In the genomic region with DNA sequence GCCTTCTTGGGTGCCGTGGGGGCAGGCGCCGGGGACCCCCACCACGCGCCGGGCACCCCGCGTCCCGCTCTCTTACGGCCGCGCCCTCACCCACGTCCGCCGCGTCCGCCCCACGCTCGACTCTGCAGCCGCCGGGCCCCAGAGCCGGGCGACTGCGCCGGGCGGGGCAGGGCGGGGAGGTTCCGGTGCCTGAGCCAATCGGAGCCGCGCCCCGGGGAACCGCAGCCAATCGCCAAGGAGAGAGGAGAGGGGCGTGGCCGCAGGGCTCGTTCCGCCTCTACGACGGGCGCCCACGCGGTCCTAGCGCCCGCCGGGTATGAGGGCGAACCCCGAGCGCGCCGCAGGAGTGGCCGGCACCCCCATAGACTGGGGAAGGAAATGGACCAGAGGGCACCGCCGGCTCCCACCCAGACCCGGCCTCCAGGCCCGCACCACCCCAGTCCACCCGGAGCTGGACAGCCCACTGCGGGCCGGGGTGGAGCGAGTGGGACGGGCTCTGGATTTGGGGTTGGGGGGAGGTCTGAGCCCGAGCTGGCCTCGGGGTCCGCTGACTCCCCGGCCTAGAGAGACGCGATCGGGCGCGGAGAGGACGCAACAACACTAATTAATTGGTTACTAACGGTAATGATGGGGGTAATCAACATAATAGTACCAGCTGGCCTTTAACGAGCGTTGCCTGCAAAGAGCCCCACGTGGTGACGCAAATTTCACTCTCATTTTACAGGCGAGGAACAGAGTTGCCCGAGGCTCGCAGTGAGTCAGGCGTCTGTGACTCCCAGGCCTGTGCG, we compare ENCODE assay signal across 1 cellular context.
TF ChIP-seq lines count a peak whose summit lies in the region.

TSS of gene MFSD12 (minus strand) at position 126 of the 788 bp plus-strand sequence. CDS start 183 bp downstream, outside the sequence.

TF ChIP-seq in IMR-90, 13 proteins besides CTCF, POLR2A, EP300 and RAD21 (continued from another document):
- peak; percentile 84; the same call in 1 of the 2 replicates for TF ChIP-seq MAZ (IDR thresholded peaks at IDR 0.05; ENCODE audit: borderline replicate concordance, low read depth, low read length)
- no peak for TF ChIP-seq MAFK (IDR thresholded peaks at IDR 0.05; ENCODE audit: low read depth, low read length)
- TF ChIP-seq SMC3 (IDR thresholded peaks at IDR 0.05; ENCODE audit: low read depth, low read length) = no peak
- no peak for TF ChIP-seq RFX5 (IDR thresholded peaks at IDR 0.05; ENCODE audit: low read depth, low read length)
- no peak for TF ChIP-seq CHD1 (IDR thresholded peaks at IDR 0.05; ENCODE audit: low read depth, low read length)
- no peak for TF ChIP-seq NFE2L2 (IDR thresholded peaks at IDR 0.05; ENCODE audit: low read depth, low read length)
- no peak for TF ChIP-seq RCOR1 (IDR thresholded peaks at IDR 0.05; ENCODE audit: insufficient replicate concordance, low read length)
- TF ChIP-seq, protein P1, sequence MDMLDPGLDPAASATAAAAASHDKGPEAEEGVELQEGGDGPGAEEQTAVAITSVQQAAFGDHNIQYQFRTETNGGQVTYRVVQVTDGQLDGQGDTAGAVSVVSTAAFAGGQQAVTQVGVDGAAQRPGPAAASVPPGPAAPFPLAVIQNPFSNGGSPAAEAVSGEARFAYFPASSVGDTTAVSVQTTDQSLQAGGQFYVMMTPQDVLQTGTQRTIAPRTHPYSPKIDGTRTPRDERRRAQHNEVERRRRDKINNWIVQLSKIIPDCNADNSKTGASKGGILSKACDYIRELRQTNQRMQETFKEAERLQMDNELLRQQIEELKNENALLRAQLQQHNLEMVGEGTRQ (IDR thresholded peaks at IDR 0.05; ENCODE audit: low read depth, low read length) = peak; percentile 85
- peak; percentile 52; the same call in 1 of the 2 replicates for TF ChIP-seq FOS (IDR thresholded peaks at IDR 0.05; ENCODE audit: low read depth, low read length)
- no peak for TF ChIP-seq BHLHE40 (IDR thresholded peaks at IDR 0.05; ENCODE audit: low read depth, low read length)
TF ChIP-seq in IMR-90: peak in this region for 5.
